8 cellular contexts compared by ENCODE assay signal in genomic region chr20:47349365-47350180, GRCh38. TPM values are rescaled to one million over a fixed set of nuclear protein-coding genes. Genes with fewer than 3 reads are reported as not detected.
DNase-seq lines count a peak whose midpoint lies in the region; ATAC-seq and TF ChIP-seq lines count a peak whose summit lies in the region.

No MANE protein-coding gene starts in this region.

- H3K4me1 ChIP-seq in H9 (ENCODE audit: insufficient read depth, low read length) (peaks cover 48% of the 10 kb centered on the region), iPS-18a (ENCODE audit: control insufficient read depth, low read depth, low read length) (peaks cover 85% of the 10 kb centered on the region), stomach (peaks cover 78 to 99% (median 90%) of the 10 kb centered on the region in 4 donors), HAP-1 (peaks cover 75% of the 10 kb centered on the region)

- in situ Hi-C loops in HAP-1 (cut with MboI; ENCODE audit: low sequenced_read_pairs), result no loop called here

- H3K4me1 Mint-ChIP-seq in H9, result peaks cover 5 to 11% of the 10 kb centered on the region in 2 experiments

- H3K79me1 ChIP-seq in H9 (ENCODE audit: insufficient read depth, low read depth, low read length, poor library complexity, severe bottlenecking), result no peaks in the 10 kb centered on the region

- H3K4ac ChIP-seq in H9 (ENCODE audit: low read depth, low read length), result no peak overlapping the region

- intact Hi-C loops in stomach (cut with DNase I; ENCODE audit: low total_unique reads), result no loop called here
- intact Hi-C loops in lower leg skin (cut with DNase I; ENCODE audit: low total_unique reads), result no loop called here

- no peak overlapping the region for H3K18ac ChIP-seq in H9 (ENCODE audit: insufficient read length, low read depth, low read length)

- H3K27ac ChIP-seq in H9 (ENCODE audit: insufficient read length, low read depth, low read length) (peak overlapping the region; percentile 88), angular gyrus (ENCODE audit: low read depth, low read length) (peak overlapping the region; percentile 100), iPS-18a (ENCODE audit: low read length) (peak overlapping the region; percentile 73), stomach (peak overlapping the region; percentile 53 to 100 (median 99))

- no peak overlapping the region for H2AK5ac ChIP-seq in H9 (ENCODE audit: insufficient read length, low read length)

- H3K27me3 ChIP-seq in H9 (ENCODE audit: insufficient read depth, low read length) (no peaks in the 10 kb centered on the region), iPS-18a (ENCODE audit: control insufficient read depth, insufficient read depth, low read length) (no peaks in the 10 kb centered on the region), stomach (no peaks in the 10 kb centered on the region), HAP-1 (ENCODE audit: low read depth) (no peaks in the 10 kb centered on the region)

- H3K56ac ChIP-seq in H9 (ENCODE audit: insufficient read length, low read depth, low read length), result no peak overlapping the region

- no peak for DNase-seq in H9
- no peak for DNase-seq in stomach
- no peak for DNase-seq in HAP-1 (ENCODE audit: low spot score in 2 of 2)
- DNase-seq in lower leg skin (ENCODE audit: low spot score in 2 of 2), result no peak

- H3K23ac ChIP-seq in H9 (ENCODE audit: insufficient read length, low read depth, low read length), result no peak overlapping the region

- no peak overlapping the region for H2BK5ac ChIP-seq in H9 (ENCODE audit: insufficient read length, low read length)

- H4K5ac ChIP-seq in H9 (ENCODE audit: insufficient read length, low read depth, low read length), result no peak overlapping the region

- ATAC-seq in GM21723 (IDR thresholded peaks at IDR 0.05; ENCODE audit: unreplicated experiment) (no peak), GM18909 (IDR thresholded peaks at IDR 0.05; ENCODE audit: poor library complexity, unreplicated experiment) (no peak)

- no peaks in the 10 kb centered on the region for H3K23me2 ChIP-seq in H9 (ENCODE audit: insufficient read length, low read depth, low read length, poor library complexity, severe bottlenecking)

- no peak overlapping the region for H4K91ac ChIP-seq in H9 (ENCODE audit: insufficient read length, low read depth, low read length)

- H3K27ac Mint-ChIP-seq in H9, result no peak overlapping the region

- H3K36me3 ChIP-seq in iPS-18a (ENCODE audit: control insufficient read depth, low read depth, low read length) (peaks cover 29% of the 10 kb centered on the region), stomach (peaks cover 4 to 29% (median 23%) of the 10 kb centered on the region in 4 donors), HAP-1 (replicated peaks) (peaks cover 41% of the 10 kb centered on the region)

- H3T11ph ChIP-seq in H9 (ENCODE audit: low read length), result peak overlapping the region; percentile 3

- no peak overlapping the region for H3K4me3 Mint-ChIP-seq in H9

- H4K8ac ChIP-seq in H9 (replicated peaks; ENCODE audit: insufficient read length, low read depth, low read length), result no peak overlapping the region

- peaks cover 24 to 40% (median 24%) of the 10 kb centered on the region in 3 experiments; a peak in 6 of 7 replicates for H3K36me3 Mint-ChIP-seq in H9 (ENCODE audit: insufficient read depth in 1 of 3, low read depth in 3 of 3)

- peaks cover 77% of the 10 kb centered on the region; the same call in 1 of the 2 replicates for H3K79me2 ChIP-seq in H9 (ENCODE audit: insufficient read depth, low read length)

- no peak overlapping the region for H2BK15ac ChIP-seq in H9 (ENCODE audit: low read depth, low read length)

- peak overlapping the region; percentile 23 for H3K4me2 ChIP-seq in H9 (ENCODE audit: insufficient read depth, insufficient read length, low read length)

- peak overlapping the region; percentile 33 for H3K4me3 ChIP-seq in iPS-18a (ENCODE audit: low read length)
- peak overlapping the region in 1 of 4 donors; percentile 1 for H3K4me3 ChIP-seq in stomach
- no peak overlapping the region for H3K4me3 ChIP-seq in HAP-1
- H3K4me3 ChIP-seq in lower leg skin (ENCODE audit: low read depth, poor library complexity, severe bottlenecking), result no peak overlapping the region

- TF ChIP-seq POLR2A in stomach (IDR thresholded peaks at IDR 0.05) (no peak), lower leg skin (IDR thresholded peaks at IDR 0.05) (no peak)

- no peak overlapping the region for H2AFZ ChIP-seq in H9 (ENCODE audit: low read length)

- TF ChIP-seq CTCF in H9 (conservative IDR thresholded peaks at IDR 0.05), result no peak
- TF ChIP-seq CTCF in stomach (IDR thresholded peaks at IDR 0.05), result no peak
- no peak for TF ChIP-seq CTCF in lower leg skin (IDR thresholded peaks at IDR 0.05)

- H3K9ac ChIP-seq in H9 (ENCODE audit: extremely low read depth, insufficient read length, low read length), result no peak overlapping the region
- peak overlapping the region; percentile 88 for H3K9ac ChIP-seq in iPS-18a (ENCODE audit: low read length)

- H2BK12ac ChIP-seq in H9 (ENCODE audit: insufficient read length, low read depth, low read length), result no peak overlapping the region

- TF ChIP-seq EP300 in stomach (IDR thresholded peaks at IDR 0.05), result no peak

- WGBS in H9 (ENCODE audit: extremely low coverage, insufficient read length, low lambda C conversion rate), result no CpG with 5 or more reads among the region's 7 CpGs
- WGBS in stomach, 5 donors, result 39 to 49% (median 44%) methylated on average over 7 of the region's 7 CpGs
- 29 to 31% methylated on average over 7 of the region's 7 CpGs for whole genome bisulfite sequencing in lower leg skin, 2 donors

- H4K20me1 ChIP-seq in H9 (ENCODE audit: control insufficient read depth, insufficient read depth, insufficient read length), result no peaks in the 10 kb centered on the region

- no peaks in the 10 kb centered on the region for H3K9me3 Mint-ChIP-seq in H9

- H2BK120ac ChIP-seq in H9 (ENCODE audit: low read depth, low read length, poor library complexity, severe bottlenecking), result no peak overlapping the region

- H3K9me3 ChIP-seq in H9 (ENCODE audit: control insufficient read depth, low read depth, low read length) (no peaks in the 10 kb centered on the region), iPS-18a (ENCODE audit: control insufficient read depth, low read depth, low read length) (no peaks in the 10 kb centered on the region), stomach (no peaks in the 10 kb centered on the region), HAP-1 (no peaks in the 10 kb centered on the region)

- H3K27me3 Mint-ChIP-seq in H9 (ENCODE audit: low read depth), result no peaks in the 10 kb centered on the region

- H3K14ac ChIP-seq in H9 (ENCODE audit: insufficient read depth, low read length), result no peak overlapping the region

- no peak overlapping the region for H2BK20ac ChIP-seq in H9 (ENCODE audit: low read depth, low read length, poor library complexity, severe bottlenecking)

RNA-seq across cellular contexts. Expression of gene ZMYND8, which starts 6.9 kb away (rescaled TPM):
- 158 and 162 TPM in 2 replicates for total RNA-seq in H9 (2021)
- 10 to 100 TPM; 25.9 to 82.6 (median 54.3) TPM for total RNA-seq in stomach
- 10 to 100 TPM in 2 of 3 donors, 1 to 10 TPM in 1; 9.2 to 13.6 (median 12.7) TPM for polyA plus RNA-seq in stomach
- 10 to 100 TPM; 42.2 to 79.0 (median 65.4) TPM for total RNA-seq in lower leg skin
